1 cellular context compared by ENCODE assay signal in the genomic region with DNA sequence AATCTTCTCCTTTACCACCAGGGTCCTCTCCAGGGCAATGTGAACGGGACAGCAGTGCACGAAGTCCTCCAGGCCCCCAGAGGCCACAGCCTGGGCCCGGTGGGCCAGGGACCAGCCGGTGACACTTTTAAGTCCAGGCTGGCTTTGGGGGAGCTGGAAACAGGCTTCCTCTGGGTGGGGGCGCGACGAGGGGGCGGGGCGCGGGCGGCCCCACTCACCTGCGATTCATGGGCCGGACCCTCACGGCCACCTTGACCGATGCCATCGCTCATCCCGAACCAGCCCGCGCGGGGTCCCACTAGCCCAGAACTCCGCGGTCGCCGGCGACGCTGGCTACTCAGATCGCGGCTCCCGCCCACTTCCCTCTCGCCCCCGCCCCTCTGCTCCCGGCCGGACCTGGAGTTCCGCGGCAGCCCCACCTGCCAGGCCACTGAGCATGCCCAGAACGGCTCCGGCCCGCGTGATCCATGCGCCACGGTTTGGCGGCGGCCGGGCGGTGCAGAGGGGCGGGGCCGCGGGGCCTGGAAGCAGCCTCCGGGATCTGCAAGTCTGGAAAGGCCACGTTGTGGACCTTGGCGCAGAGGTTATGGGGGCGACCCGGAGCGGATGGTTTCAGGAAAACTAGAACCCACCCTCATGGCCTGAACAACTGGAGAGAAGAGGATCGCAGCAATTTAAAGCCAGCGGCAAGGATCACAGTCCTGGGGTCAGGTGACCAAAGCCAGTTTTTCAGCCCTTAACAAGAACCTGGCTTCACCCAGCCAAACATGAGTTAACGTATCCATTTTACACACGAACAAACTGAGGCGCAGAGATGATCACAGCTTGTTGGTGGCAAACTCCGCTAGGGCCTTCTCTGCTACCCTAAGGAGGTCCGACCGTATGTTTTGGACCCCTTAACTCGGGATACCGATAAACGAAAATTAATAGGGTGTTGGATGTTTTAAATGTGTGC.
A peak's percentile ranks its signal among the peaks of the same experiment; 100 is the strongest.
TF ChIP-seq lines count a peak whose summit lies in the region.

A gene with protein sequence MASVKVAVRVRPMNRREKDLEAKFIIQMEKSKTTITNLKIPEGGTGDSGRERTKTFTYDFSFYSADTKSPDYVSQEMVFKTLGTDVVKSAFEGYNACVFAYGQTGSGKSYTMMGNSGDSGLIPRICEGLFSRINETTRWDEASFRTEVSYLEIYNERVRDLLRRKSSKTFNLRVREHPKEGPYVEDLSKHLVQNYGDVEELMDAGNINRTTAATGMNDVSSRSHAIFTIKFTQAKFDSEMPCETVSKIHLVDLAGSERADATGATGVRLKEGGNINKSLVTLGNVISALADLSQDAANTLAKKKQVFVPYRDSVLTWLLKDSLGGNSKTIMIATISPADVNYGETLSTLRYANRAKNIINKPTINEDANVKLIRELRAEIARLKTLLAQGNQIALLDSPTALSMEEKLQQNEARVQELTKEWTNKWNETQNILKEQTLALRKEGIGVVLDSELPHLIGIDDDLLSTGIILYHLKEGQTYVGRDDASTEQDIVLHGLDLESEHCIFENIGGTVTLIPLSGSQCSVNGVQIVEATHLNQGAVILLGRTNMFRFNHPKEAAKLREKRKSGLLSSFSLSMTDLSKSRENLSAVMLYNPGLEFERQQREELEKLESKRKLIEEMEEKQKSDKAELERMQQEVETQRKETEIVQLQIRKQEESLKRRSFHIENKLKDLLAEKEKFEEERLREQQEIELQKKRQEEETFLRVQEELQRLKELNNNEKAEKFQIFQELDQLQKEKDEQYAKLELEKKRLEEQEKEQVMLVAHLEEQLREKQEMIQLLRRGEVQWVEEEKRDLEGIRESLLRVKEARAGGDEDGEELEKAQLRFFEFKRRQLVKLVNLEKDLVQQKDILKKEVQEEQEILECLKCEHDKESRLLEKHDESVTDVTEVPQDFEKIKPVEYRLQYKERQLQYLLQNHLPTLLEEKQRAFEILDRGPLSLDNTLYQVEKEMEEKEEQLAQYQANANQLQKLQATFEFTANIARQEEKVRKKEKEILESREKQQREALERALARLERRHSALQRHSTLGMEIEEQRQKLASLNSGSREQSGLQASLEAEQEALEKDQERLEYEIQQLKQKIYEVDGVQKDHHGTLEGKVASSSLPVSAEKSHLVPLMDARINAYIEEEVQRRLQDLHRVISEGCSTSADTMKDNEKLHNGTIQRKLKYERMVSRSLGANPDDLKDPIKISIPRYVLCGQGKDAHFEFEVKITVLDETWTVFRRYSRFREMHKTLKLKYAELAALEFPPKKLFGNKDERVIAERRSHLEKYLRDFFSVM (N-terminal part only) (minus strand): TSS at position 438 of the 955 bp plus-strand sequence. CDS start 173 bp downstream, at position 265.

TF ChIP-seq in HepG2, 621 proteins besides CTCF, POLR2A, EP300 and RAD21 (continued from another document and continues in another):
- TF ChIP-seq ZFP82 (CRISPR knock-in tag; IDR thresholded peaks at IDR 0.05; ENCODE audit: borderline replicate concordance) (peak; percentile 99), ZNF737 (CRISPR knock-in tag; IDR thresholded peaks at IDR 0.05; ENCODE audit: borderline replicate concordance) (no peak), ZNF160 (CRISPR knock-in tag; IDR thresholded peaks at IDR 0.05) (peak; percentile 96), YEATS2 (CRISPR knock-in tag; IDR thresholded peaks at IDR 0.05; ENCODE audit: borderline replicate concordance) (peak; percentile 93), ZNF556 (CRISPR knock-in tag; IDR thresholded peaks at IDR 0.05; ENCODE audit: borderline replicate concordance) (peak; percentile 94; the same call in 1 of the 2 replicates), NFIC (IDR thresholded peaks at IDR 0.05; ENCODE audit: low read length) (no peak), TSC22D2 (CRISPR knock-in tag; IDR thresholded peaks at IDR 0.05; ENCODE audit: borderline replicate concordance) (peak; percentile 83; the same call in 1 of the 2 replicates), CREB1 (IDR thresholded peaks at IDR 0.05) (peak; percentile 60), CREB1 (CRISPR knock-in tag; IDR thresholded peaks at IDR 0.05) (no peak), ZIK1 (CRISPR knock-in tag; IDR thresholded peaks at IDR 0.05; ENCODE audit: borderline replicate concordance, low read depth) (peak; percentile 95), XRCC5 (optimal IDR thresholded peaks at IDR 0.05; ENCODE audit: low read length) (peak; percentile 100), IKZF1 (IDR thresholded peaks at IDR 0.05) (no peak), ZNF326 (CRISPR knock-in tag; IDR thresholded peaks at IDR 0.05; ENCODE audit: borderline replicate concordance) (no peak), ATM (IDR thresholded peaks at IDR 0.05; ENCODE audit: borderline replicate concordance) (no peak), ZNF343 (CRISPR knock-in tag; IDR thresholded peaks at IDR 0.05) (no peak), GABPB1 (CRISPR knock-in tag; IDR thresholded peaks at IDR 0.05) (peak; percentile 93), MIXL1 (CRISPR knock-in tag; IDR thresholded peaks at IDR 0.05) (peak; percentile 86), ZBTB3 (CRISPR knock-in tag; IDR thresholded peaks at IDR 0.05; ENCODE audit: borderline replicate concordance, low read depth) (peak; percentile 65; the same call in 1 of the 2 replicates), ZNF558 (CRISPR knock-in tag; IDR thresholded peaks at IDR 0.05; ENCODE audit: borderline replicate concordance) (peak; percentile 93; the same call in 1 of the 2 replicates), EED (CRISPR knock-in tag; IDR thresholded peaks at IDR 0.05) (peak; percentile 74; the same call in 1 of the 2 replicates), ZBTB21 (CRISPR knock-in tag; IDR thresholded peaks at IDR 0.05) (peak; percentile 34), SALL2 (CRISPR knock-in tag; IDR thresholded peaks at IDR 0.05) (peak; percentile 98), MXD4 (CRISPR knock-in tag; IDR thresholded peaks at IDR 0.05) (peak; percentile 86), KDM1A (CRISPR knock-in tag; IDR thresholded peaks at IDR 0.05) (peak; percentile 99), JDP2 (CRISPR knock-in tag; IDR thresholded peaks at IDR 0.05; ENCODE audit: borderline replicate concordance) (no peak), ZNF607 (CRISPR knock-in tag; IDR thresholded peaks at IDR 0.05; ENCODE audit: borderline replicate concordance) (peak; percentile 83; the same call in 1 of the 2 replicates), ZNF282 (IDR thresholded peaks at IDR 0.05; ENCODE audit: partially characterized antibody) (no peak)
- TF ChIP-seq, protein P1, sequence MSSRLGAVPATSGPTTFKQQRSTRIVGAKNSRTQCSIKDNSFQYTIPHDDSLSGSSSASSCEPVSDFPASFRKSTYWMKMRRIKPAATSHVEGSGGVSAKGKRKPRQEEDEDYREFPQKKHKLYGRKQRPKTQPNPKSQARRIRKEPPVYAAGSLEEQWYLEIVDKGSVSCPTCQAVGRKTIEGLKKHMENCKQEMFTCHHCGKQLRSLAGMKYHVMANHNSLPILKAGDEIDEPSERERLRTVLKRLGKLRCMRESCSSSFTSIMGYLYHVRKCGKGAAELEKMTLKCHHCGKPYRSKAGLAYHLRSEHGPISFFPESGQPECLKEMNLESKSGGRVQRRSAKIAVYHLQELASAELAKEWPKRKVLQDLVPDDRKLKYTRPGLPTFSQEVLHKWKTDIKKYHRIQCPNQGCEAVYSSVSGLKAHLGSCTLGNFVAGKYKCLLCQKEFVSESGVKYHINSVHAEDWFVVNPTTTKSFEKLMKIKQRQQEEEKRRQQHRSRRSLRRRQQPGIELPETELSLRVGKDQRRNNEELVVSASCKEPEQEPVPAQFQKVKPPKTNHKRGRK (CRISPR knock-in tag; IDR thresholded peaks at IDR 0.05): no peak
- TF ChIP-seq, protein P2, sequence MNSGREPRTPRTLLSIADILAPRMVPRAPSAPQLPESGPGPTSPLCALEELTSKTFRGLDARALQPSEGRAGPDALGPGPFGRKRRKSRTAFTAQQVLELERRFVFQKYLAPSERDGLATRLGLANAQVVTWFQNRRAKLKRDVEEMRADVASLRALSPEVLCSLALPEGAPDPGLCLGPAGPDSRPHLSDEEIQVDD (CRISPR knock-in tag; IDR thresholded peaks at IDR 0.05; ENCODE audit: borderline replicate concordance): peak; percentile 91; the same call in 1 of the 2 replicates
- TF ChIP-seq, protein P3, sequence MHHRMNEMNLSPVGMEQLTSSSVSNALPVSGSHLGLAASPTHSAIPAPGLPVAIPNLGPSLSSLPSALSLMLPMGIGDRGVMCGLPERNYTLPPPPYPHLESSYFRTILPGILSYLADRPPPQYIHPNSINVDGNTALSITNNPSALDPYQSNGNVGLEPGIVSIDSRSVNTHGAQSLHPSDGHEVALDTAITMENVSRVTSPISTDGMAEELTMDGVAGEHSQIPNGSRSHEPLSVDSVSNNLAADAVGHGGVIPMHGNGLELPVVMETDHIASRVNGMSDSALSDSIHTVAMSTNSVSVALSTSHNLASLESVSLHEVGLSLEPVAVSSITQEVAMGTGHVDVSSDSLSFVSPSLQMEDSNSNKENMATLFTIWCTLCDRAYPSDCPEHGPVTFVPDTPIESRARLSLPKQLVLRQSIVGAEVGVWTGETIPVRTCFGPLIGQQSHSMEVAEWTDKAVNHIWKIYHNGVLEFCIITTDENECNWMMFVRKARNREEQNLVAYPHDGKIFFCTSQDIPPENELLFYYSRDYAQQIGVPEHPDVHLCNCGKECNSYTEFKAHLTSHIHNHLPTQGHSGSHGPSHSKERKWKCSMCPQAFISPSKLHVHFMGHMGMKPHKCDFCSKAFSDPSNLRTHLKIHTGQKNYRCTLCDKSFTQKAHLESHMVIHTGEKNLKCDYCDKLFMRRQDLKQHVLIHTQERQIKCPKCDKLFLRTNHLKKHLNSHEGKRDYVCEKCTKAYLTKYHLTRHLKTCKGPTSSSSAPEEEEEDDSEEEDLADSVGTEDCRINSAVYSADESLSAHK (CRISPR knock-in tag; IDR thresholded peaks at IDR 0.05; ENCODE audit: borderline replicate concordance): peak; percentile 8; the same call in 1 of the 2 replicates
- TF ChIP-seq, protein P4, sequence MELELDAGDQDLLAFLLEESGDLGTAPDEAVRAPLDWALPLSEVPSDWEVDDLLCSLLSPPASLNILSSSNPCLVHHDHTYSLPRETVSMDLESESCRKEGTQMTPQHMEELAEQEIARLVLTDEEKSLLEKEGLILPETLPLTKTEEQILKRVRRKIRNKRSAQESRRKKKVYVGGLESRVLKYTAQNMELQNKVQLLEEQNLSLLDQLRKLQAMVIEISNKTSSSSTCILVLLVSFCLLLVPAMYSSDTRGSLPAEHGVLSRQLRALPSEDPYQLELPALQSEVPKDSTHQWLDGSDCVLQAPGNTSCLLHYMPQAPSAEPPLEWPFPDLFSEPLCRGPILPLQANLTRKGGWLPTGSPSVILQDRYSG (CRISPR knock-in tag; IDR thresholded peaks at IDR 0.05): peak; percentile 60; the same call in 1 of the 2 replicates
- TF ChIP-seq, protein P5, sequence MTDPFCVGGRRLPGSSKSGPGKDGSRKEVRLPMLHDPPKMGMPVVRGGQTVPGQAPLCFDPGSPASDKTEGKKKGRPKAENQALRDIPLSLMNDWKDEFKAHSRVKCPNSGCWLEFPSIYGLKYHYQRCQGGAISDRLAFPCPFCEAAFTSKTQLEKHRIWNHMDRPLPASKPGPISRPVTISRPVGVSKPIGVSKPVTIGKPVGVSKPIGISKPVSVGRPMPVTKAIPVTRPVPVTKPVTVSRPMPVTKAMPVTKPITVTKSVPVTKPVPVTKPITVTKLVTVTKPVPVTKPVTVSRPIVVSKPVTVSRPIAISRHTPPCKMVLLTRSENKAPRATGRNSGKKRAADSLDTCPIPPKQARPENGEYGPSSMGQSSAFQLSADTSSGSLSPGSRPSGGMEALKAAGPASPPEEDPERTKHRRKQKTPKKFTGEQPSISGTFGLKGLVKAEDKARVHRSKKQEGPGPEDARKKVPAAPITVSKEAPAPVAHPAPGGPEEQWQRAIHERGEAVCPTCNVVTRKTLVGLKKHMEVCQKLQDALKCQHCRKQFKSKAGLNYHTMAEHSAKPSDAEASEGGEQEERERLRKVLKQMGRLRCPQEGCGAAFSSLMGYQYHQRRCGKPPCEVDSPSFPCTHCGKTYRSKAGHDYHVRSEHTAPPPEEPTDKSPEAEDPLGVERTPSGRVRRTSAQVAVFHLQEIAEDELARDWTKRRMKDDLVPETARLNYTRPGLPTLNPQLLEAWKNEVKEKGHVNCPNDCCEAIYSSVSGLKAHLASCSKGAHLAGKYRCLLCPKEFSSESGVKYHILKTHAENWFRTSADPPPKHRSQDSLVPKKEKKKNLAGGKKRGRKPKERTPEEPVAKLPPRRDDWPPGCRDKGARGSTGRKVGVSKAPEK (CRISPR knock-in tag; IDR thresholded peaks at IDR 0.05; ENCODE audit: borderline replicate concordance): no peak; the same call in 1 of the 2 replicates
- TF ChIP-seq, protein P6, sequence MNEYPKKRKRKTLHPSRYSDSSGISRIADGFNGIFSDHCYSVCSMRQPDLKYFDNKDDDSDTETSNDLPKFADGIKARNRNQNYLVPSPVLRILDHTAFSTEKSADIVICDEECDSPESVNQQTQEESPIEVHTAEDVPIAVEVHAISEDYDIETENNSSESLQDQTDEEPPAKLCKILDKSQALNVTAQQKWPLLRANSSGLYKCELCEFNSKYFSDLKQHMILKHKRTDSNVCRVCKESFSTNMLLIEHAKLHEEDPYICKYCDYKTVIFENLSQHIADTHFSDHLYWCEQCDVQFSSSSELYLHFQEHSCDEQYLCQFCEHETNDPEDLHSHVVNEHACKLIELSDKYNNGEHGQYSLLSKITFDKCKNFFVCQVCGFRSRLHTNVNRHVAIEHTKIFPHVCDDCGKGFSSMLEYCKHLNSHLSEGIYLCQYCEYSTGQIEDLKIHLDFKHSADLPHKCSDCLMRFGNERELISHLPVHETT (CRISPR knock-in tag; conservative IDR thresholded peaks at IDR 0.05): peak; percentile 90
- TF ChIP-seq, protein P7, sequence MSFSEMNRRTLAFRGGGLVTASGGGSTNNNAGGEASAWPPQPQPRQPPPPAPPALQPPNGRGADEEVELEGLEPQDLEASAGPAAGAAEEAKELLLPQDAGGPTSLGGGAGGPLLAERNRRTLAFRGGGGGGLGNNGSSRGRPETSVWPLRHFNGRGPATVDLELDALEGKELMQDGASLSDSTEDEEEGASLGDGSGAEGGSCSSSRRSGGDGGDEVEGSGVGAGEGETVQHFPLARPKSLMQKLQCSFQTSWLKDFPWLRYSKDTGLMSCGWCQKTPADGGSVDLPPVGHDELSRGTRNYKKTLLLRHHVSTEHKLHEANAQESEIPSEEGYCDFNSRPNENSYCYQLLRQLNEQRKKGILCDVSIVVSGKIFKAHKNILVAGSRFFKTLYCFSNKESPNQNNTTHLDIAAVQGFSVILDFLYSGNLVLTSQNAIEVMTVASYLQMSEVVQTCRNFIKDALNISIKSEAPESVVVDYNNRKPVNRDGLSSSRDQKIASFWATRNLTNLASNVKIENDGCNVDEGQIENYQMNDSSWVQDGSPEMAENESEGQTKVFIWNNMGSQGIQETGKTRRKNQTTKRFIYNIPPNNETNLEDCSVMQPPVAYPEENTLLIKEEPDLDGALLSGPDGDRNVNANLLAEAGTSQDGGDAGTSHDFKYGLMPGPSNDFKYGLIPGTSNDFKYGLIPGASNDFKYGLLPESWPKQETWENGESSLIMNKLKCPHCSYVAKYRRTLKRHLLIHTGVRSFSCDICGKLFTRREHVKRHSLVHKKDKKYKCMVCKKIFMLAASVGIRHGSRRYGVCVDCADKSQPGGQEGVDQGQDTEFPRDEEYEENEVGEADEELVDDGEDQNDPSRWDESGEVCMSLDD (CRISPR knock-in tag; IDR thresholded peaks at IDR 0.05; ENCODE audit: borderline replicate concordance): peak; percentile 83
- TF ChIP-seq, protein P8, sequence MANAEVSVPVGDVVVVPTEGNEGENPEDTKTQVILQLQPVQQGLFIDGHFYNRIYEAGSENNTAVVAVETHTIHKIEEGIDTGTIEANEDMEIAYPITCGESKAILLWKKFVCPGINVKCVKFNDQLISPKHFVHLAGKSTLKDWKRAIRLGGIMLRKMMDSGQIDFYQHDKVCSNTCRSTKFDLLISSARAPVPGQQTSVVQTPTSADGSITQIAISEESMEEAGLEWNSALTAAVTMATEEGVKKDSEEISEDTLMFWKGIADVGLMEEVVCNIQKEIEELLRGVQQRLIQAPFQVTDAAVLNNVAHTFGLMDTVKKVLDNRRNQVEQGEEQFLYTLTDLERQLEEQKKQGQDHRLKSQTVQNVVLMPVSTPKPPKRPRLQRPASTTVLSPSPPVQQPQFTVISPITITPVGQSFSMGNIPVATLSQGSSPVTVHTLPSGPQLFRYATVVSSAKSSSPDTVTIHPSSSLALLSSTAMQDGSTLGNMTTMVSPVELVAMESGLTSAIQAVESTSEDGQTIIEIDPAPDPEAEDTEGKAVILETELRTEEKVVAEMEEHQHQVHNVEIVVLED (CRISPR knock-in tag; IDR thresholded peaks at IDR 0.05; ENCODE audit: borderline replicate concordance): peak; percentile 79; the same call in 1 of the 2 replicates
